In the genomic region with DNA sequence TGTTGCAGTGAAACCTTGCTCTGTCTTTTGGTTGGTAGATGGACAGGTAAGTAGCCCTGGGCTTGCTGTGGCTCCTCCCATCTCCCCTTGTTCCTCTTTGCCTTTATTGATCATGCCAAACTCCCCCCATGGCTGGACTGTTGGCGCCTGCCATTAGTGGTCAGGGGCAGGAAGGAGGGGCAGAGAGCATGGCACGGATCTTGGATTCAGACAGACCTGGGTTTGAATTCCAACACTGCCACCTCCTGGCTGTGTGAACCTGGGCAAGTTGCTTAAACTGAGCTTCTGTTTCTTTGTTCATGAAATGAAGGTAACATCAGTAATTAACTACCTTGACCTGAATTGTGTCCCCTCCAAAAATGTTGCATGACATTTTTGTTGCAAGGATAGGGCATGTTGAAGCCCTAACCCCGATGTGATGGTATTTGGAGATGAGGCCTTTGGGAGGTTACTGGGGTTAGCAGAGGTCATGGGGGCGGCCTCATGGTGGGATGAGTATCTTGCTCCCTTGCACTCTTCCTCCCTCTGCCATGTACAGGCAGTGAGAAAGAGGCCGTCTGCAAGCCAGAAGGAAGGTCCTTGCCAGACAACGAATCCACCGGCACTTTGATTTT, we compare ENCODE assay signal across 9 cellular contexts. TPM values are rescaled to one million over a fixed set of nuclear protein-coding genes. Genes with fewer than 3 reads are reported as not detected.
DNase-seq lines count a peak whose midpoint lies in the region; ATAC-seq and TF ChIP-seq lines count a peak whose summit lies in the region.
"Had no signal": no experiment of that assay in that cellular context is flagged by ENCODE, and none has a peak within 500 bp of the region (broad histone marks: within the 10 kb centered on the region; RNA-seq: fewer than 3 reads in every experiment).

No MANE protein-coding gene starts in this region.

- H3K4me1 Mint-ChIP-seq in activated CD8-positive, alpha-beta T cell treated with anti-CD3 and anti-CD28 coated beads for 36 hours (ENCODE audit: low read depth), result peaks cover 14% of the 10 kb centered on the region

- no peak for ATAC-seq in activated CD8-positive, alpha-beta T cell treated with anti-CD3 and anti-CD28 coated beads for 36 hours
- no peak for ATAC-seq in HG03039 (IDR thresholded peaks at IDR 0.05; ENCODE audit: unreplicated experiment)

- TF ChIP-seq CTCF in AG09309 (IDR thresholded peaks at IDR 0.05; ENCODE audit: control insufficient read depth, insufficient read depth, low read depth, low read length, missing control alignments), result peak; percentile 46
- peak; percentile 82 for TF ChIP-seq CTCF in GM12873 (IDR thresholded peaks at IDR 0.05; ENCODE audit: insufficient read depth, low read depth, low read length, missing control alignments)
- TF ChIP-seq CTCF in activated CD8-positive, alpha-beta T cell treated with anti-CD3 and anti-CD28 coated beads for 36 hours (IDR thresholded peaks at IDR 0.05), result peak; percentile 59
- TF ChIP-seq CTCF in vagina (IDR thresholded peaks at IDR 0.05), result peak; percentile 14 to 22 (median 20)

- no peaks in the 10 kb centered on the region for H3K9me3 ChIP-seq in vagina

- H3K27me3 Mint-ChIP-seq in activated CD8-positive, alpha-beta T cell treated with anti-CD3 and anti-CD28 coated beads for 36 hours, result no peaks in the 10 kb centered on the region

- no peak overlapping the region for H3K27ac ChIP-seq in vagina

- no peaks in the 10 kb centered on the region for H3K27me3 ChIP-seq in vagina

- no peak for DNase-seq in AG09309 (ENCODE audit: low read depth)
- DNase-seq in NCI-H1417 (lab: John Stamatoyannopoulos, UW), result peak; percentile 65 to 87 (median 69)
- DNase-seq in activated CD8-positive, alpha-beta T cell treated with anti-CD3 and anti-CD28 coated beads for 36 hours, result peak; percentile 69
- peak; percentile 82 for DNase-seq in islet precursor cell
- no peak for DNase-seq in vagina (ENCODE audit: extremely low spot score in 2 of 2)
- no peak for DNase-seq in AG20443 (ENCODE audit: low spot score)

- TF ChIP-seq POLR2A in vagina (IDR thresholded peaks at IDR 0.05), result no peak

- H3K4me3 ChIP-seq in AG09309 (ENCODE audit: control insufficient read depth, low read depth, low read length) (no peak overlapping the region), vagina (no peak overlapping the region)

- H3K36me3 Mint-ChIP-seq in activated CD8-positive, alpha-beta T cell treated with anti-CD3 and anti-CD28 coated beads for 36 hours (ENCODE audit: low read depth), result no peaks in the 10 kb centered on the region
- H3K36me3 Mint-ChIP-seq: IgD-negative memory B cell had no signal

- CTCF ChIA-PET in activated CD8-positive, alpha-beta T cell treated with anti-CD3 and anti-CD28 coated beads for 36 hours (lab: Charles Lee), result interaction anchor here (0.6 to 5.8 kb wide), 29 partner anchors 11 to 322 kb away, joined by 3 to 65 read pairs (median 4); no protein-coding TSS in a partner anchor

- no peak overlapping the region for H3K27ac Mint-ChIP-seq in activated CD8-positive, alpha-beta T cell treated with anti-CD3 and anti-CD28 coated beads for 36 hours
- H3K27ac Mint-ChIP-seq: IgD-negative memory B cell had no signal

- H3K9me3 Mint-ChIP-seq in activated CD8-positive, alpha-beta T cell treated with anti-CD3 and anti-CD28 coated beads for 36 hours, result no peaks in the 10 kb centered on the region
- H3K9me3 Mint-ChIP-seq: IgD-negative memory B cell had no signal

- H3K36me3 ChIP-seq in vagina, result no peaks in the 10 kb centered on the region

- no peak overlapping the region for H3K4me3 Mint-ChIP-seq in activated CD8-positive, alpha-beta T cell treated with anti-CD3 and anti-CD28 coated beads for 36 hours

- intact Hi-C loops in activated CD8-positive, alpha-beta T cell treated with anti-CD3 and anti-CD28 coated beads for 36 hours (cut with micrococcal nuclease), result loop anchor here (2.0 to 10.0 kb wide), 2 partner anchors 130 to 250 kb away; no protein-coding TSS in a partner anchor
- intact Hi-C loops in vagina (cut with DNase I), result loop anchor here (5.0 to 10.0 kb wide), 2 partner anchors 102 to 250 kb away; a partner anchor contains a TSS

- POLR2A ChIA-PET in activated CD8-positive, alpha-beta T cell treated with anti-CD3 and anti-CD28 coated beads for 36 hours (lab: Charles Lee), result no interaction called here

- H3K4me1 ChIP-seq in vagina, result peaks cover 24% of the 10 kb centered on the region

RNA-seq across cellular contexts. Expression of a gene that starts 6.0 kb away (rescaled TPM):
- under 1 TPM; 0.54 TPM for total RNA-seq in activated CD8-positive, alpha-beta T cell treated with anti-CD3 and anti-CD28 coated beads for 36 hours
- 7.9 TPM for total RNA-seq in vagina

Comparison
In these comparisons a context has a peak if more than half of its experiments do, and no peak if none do; other contexts are left out.
1. DNase-seq: peak in NCI-H1417 (3 of 3), activated CD8-positive, alpha-beta T cell treated with anti-CD3 and anti-CD28 coated beads for 36 hours (single experiment) and islet precursor cell (single experiment); none in AG09309 (single experiment), vagina (0 of 2) and AG20443 (single experiment).
2. CTCF ChIP-seq: peak in every context shown above with its lines; median percentile 82 in GM12873; 59 in activated CD8-positive, alpha-beta T cell treated with anti-CD3 and anti-CD28 coated beads for 36 hours; 46 in AG09309; 20 in vagina.